ENCODE assay signal across 2 cellular contexts in the genomic region with DNA sequence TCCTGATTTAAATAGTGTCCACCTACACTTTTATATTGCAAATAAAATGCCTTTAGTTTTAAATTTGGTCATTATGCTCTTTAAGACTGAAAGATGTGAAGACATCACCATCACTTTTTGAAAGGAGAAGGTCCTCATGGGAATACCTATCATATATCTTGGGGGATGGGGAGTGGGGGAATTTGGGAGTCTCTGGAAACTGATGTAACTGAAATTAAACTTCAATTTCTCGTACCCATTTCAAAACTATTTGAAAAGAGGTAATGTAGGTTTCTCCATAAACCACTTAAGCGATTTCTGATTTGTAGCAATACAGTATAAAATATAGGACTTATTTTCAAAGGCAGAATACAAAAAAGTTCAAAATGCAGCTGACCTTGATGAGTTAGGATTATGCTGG.
TF ChIP-seq lines count a peak whose summit lies in the region.

No MANE protein-coding gene starts in this region.

TF ChIP-seq in A549, 52 proteins besides CTCF, POLR2A, EP300 and RAD21:
- no peak for TF ChIP-seq EHF (CRISPR knock-in tag; IDR thresholded peaks at IDR 0.05)

TF ChIP-seq in HepG2, 621 proteins besides CTCF, POLR2A, EP300 and RAD21:
- TF ChIP-seq, protein P1, sequence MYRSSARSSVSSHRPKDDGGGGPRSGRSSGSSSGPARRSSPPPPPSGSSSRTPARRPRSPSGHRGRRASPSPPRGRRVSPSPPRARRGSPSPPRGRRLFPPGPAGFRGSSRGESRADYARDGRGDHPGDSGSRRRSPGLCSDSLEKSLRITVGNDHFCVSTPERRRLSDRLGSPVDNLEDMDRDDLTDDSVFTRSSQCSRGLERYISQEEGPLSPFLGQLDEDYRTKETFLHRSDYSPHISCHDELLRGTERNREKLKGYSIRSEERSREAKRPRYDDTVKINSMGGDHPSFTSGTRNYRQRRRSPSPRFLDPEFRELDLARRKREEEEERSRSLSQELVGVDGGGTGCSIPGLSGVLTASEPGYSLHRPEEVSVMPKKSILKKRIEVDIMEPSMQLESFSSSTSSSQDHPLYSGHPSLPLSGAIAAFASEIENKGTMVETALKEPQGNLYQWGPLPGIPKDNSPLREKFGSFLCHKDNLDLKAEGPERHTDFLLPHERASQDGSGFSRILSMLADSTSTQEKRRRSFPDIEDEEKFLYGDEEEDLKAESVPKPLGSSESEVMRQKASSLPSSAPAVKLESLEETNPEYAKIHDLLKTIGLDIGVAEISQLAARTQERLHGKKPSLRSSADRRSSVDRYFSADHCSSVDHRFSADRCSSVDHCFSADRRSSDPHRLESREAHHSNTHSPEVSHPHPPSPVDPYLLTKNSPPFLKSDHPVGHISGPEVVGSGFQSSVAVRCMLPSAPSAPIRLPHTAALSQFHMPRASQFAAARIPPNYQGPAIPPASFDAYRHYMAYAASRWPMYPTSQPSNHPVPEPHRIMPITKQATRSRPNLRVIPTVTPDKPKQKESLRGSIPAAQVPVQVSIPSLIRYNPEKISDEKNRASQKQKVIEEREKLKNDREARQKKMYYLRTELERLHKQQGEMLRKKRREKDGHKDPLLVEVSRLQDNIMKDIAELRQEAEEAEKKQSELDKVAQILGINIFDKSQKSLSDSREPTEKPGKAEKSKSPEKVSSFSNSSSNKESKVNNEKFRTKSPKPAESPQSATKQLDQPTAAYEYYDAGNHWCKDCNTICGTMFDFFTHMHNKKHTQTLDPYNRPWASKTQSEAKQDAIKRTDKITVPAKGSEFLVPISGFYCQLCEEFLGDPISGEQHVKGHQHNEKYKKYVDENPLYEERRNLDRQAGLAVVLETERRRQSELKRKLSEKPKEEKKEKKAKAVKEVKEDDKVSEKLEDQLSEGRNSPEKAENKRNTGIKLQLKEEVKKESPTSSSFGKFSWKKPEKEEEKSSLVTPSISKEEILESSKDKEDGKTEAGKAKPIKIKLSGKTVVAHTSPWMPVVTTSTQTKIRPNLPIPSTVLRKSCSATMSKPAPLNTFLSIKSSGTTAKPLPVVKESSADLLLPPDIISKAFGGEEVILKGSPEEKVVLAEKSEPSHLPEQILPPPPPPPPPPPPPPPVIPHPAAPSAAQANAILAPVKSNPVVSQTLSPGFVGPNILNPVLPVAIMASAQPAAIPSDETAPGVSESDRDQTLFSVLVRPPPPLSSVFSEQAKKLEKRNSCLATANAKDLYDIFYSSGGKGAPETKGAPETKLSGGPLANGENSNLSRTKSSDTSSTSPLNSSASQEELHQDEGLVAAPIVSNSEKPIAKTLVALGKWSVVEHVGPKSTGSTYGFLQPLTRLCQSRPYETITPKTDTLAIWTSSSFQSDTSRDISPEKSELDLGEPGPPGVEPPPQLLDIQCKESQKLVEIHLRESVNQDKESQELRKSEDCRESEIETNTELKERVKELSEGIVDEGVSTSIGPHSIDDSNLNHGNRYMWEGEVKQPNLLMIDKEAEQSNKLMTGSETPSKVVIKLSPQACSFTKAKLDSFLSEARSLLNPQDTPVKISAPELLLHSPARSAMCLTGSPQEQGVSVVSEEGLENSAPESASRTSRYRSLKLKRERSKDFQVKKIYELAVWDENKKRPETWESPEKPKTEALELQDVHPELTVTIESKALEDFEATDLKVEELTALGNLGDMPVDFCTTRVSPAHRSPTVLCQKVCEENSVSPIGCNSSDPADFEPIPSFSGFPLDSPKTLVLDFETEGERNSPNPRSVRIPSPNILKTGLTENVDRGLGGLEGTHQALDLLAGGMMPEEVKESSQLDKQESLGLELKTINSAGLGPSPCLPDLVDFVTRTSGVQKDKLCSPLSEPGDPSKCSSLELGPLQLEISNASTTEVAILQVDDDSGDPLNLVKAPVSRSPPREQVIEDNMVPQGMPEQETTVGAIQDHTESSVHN (CRISPR knock-in tag; IDR thresholded peaks at IDR 0.05): no peak
- peak; percentile 59 for TF ChIP-seq HNRNPK (IDR thresholded peaks at IDR 0.05; ENCODE audit: low read depth, low read length, poor library complexity, severe bottlenecking)
